ENCODE assay signal across 26 cellular contexts in the genomic region with DNA sequence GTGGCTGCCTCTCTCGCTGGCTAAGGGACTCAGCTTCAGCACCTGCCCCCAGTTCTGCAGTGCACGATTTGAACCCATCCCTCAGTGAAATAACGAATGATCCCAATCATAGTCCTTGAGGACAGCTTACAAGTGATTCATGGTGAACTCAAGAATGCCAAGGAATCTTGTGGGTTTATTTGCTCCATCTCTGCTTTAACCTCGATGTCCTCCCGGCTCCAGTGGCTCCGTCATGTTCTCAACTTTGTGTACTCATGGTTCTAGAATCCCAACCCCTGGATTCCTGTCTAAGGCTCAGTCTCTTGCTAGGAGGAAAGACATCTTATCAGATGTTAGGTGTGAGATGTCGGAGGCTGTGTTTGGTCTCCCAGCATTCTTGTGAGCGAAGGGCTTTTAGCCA. TPM values are rescaled to one million over a fixed set of nuclear protein-coding genes. Genes with fewer than 3 reads are reported as not detected.
DNase-seq lines count a peak whose midpoint lies in the region; ATAC-seq and TF ChIP-seq lines count a peak whose summit lies in the region.
"Had no signal": no experiment of that assay in that cellular context is flagged by ENCODE, and none has a peak within 500 bp of the region (broad histone marks: within the 10 kb centered on the region; RNA-seq: fewer than 3 reads in every experiment).

No MANE protein-coding gene starts in this region.

- peak overlapping the region; percentile 6 for H3K27ac Mint-ChIP-seq in stimulated activated effector memory CD8-positive, alpha-beta T cell treated with anti-CD3 and anti-CD28 coated beads, Interleukin-12 subunit alpha, Interleukin-12 subunit beta, amount 100 ng/mL, for 72 hours
- H3K27ac Mint-ChIP-seq: activated CD4-positive, alpha-beta T cell treated with anti-CD3 and anti-CD28 coated beads, Interleukin-2, amount 10 ng/mL, durations not matched to agents 7 days and 5 days; activated naive CD8-positive, alpha-beta T cell treated with anti-CD3 and anti-CD28 coated beads, Interleukin-2, amount 50 U/mL, for 24 hours; activated T-helper 2 cell treated with anti-CD3 and anti-CD28 coated beads, Interferon-gamma antibody, Interleukin-2, Interleukin-4, amounts not matched to agents 10 μg/mL and 5 μg/mL and 100 μg/mL, durations not matched to agents 14 hours and 24 hours and 36 hours; dendritic cell treated with granulocyte-macrophage colony-stimulating factor and Interleukin-4, amounts not matched to agents 40 ng/mL and 50 ng/mL, for 4 days; nephron progenitor cell; progenitor cell of endocrine pancreas; stimulated activated naive CD8-positive, alpha-beta T cell treated with anti-CD3 and anti-CD28 coated beads, Interleukin-15, Interleukin-2, amounts not matched to agents 100 ng/mL and 50 ng/mL, for 24 hours; T-cell had no signal

- no TSS peak for BruUV-seq in PC-3 (replicated peaks; lab: Mats Ljungman, UMichigan)

- H3K4me1 ChIP-seq in PC-3 (ENCODE audit: insufficient read depth, low read length) (peaks cover 22% of the 10 kb centered on the region), fibroblast of lung (ENCODE audit: control insufficient read depth, extremely low read depth, insufficient read depth, low read length) (peaks cover 13% of the 10 kb centered on the region), left lung (peaks cover 4 to 24% of the 10 kb centered on the region in 2 donors)
- H3K4me1 ChIP-seq: tibial artery had no signal

- H3K9ac ChIP-seq in PC-3 (ENCODE audit: low read length) = no peak overlapping the region
- no peak overlapping the region for H3K9ac ChIP-seq in fibroblast of lung (ENCODE audit: insufficient read depth, low read length)
- H3K9ac ChIP-seq: BLaER1 had no signal

- peaks cover 17% of the 10 kb centered on the region for H3K36me3 Mint-ChIP-seq in stimulated activated effector memory CD8-positive, alpha-beta T cell treated with anti-CD3 and anti-CD28 coated beads, Interleukin-12 subunit alpha, Interleukin-12 subunit beta, amount 100 ng/mL, for 72 hours
- H3K36me3 Mint-ChIP-seq: T-cell had no signal

- H3K9me3 ChIP-seq in PC-3 (ENCODE audit: low read length) (no peaks in the 10 kb centered on the region), fibroblast of lung (ENCODE audit: control insufficient read depth, insufficient read depth, low read depth, low read length) (no peaks in the 10 kb centered on the region), left lung (no peaks in the 10 kb centered on the region)
- H3K9me3 ChIP-seq: BLaER1, tibial artery had no signal

- DNase-seq in GM03348 (ENCODE audit: low spot score) (peak; percentile 64), PC-3 (no peak), fibroblast of lung (ENCODE audit: low read depth in 2 of 2) (peak; percentile 57 to 92), left lung (no peak), inferior parietal cortex (ENCODE audit: extremely low spot score) (no peak)
- no peak for DNase-seq in stimulated activated effector memory CD8-positive, alpha-beta T cell treated with anti-CD3 and anti-CD28 coated beads, Interleukin-12 subunit alpha, Interleukin-12 subunit beta, amount 100 ng/mL, for 72 hours (ENCODE audit: low spot score in 2 of 2)
- DNase-seq: activated CD4-positive, alpha-beta T cell treated with anti-CD3 and anti-CD28 coated beads, Interleukin-2, amount 10 ng/mL, durations not matched to agents 7 days and 5 days; activated CD8-positive, alpha-beta memory T cell treated with anti-CD3 and anti-CD28 coated beads, Interleukin-2, amount 50 U/mL, for 4 hours; activated naive CD8-positive, alpha-beta T cell treated with anti-CD3 and anti-CD28 coated beads, Interleukin-2, amount 50 U/mL, for 24 hours; Calu3; midbrain; NCI-H187; NCI-H82; nephron progenitor cell; SHP77 treated with DMSO at 0.1 percent for 48 hours; T-cell; tibial artery had no signal

- H3K4me2 ChIP-seq in PC-3 (ENCODE audit: low read length) (no peak overlapping the region), fibroblast of lung (ENCODE audit: extremely low read depth, insufficient read depth, low read length) (no peak overlapping the region)
- H3K4me2 ChIP-seq: BLaER1 had no signal

- no peaks in the 10 kb centered on the region for H4K20me1 ChIP-seq in PC-3 (ENCODE audit: low read length)
- H4K20me1 ChIP-seq in fibroblast of lung (ENCODE audit: control insufficient read depth, extremely low read depth, insufficient read depth, low read length) = no peaks in the 10 kb centered on the region
- H4K20me1 ChIP-seq: BLaER1 had no signal

- H3K79me2 ChIP-seq in PC-3 (ENCODE audit: low read length) (no peaks in the 10 kb centered on the region), fibroblast of lung (ENCODE audit: control insufficient read depth, insufficient read depth, low read length) (no peaks in the 10 kb centered on the region)

- H3K27me3 ChIP-seq in PC-3 (ENCODE audit: low read length) = no peaks in the 10 kb centered on the region
- no peaks in the 10 kb centered on the region for H3K27me3 ChIP-seq in fibroblast of lung (ENCODE audit: control insufficient read depth, insufficient read depth, low read length)
- peaks cover 0 to 30% of the 10 kb centered on the region in 2 donors for H3K27me3 ChIP-seq in left lung
- H3K27me3 ChIP-seq: BLaER1, cardiac muscle cell had no signal

- no peak overlapping the region for H3K27ac ChIP-seq in PC-3 (ENCODE audit: low read length)
- peak overlapping the region; percentile 35 for H3K27ac ChIP-seq in fibroblast of lung (ENCODE audit: insufficient read depth, low read length)
- no peak overlapping the region for H3K27ac ChIP-seq in left lung
- H3K27ac ChIP-seq: BLaER1, cardiac muscle cell, skin epidermis, tibial artery had no signal

- H3K9me3 Mint-ChIP-seq in stimulated activated effector memory CD8-positive, alpha-beta T cell treated with anti-CD3 and anti-CD28 coated beads, Interleukin-12 subunit alpha, Interleukin-12 subunit beta, amount 100 ng/mL, for 72 hours = no peaks in the 10 kb centered on the region
- H3K9me3 Mint-ChIP-seq: dendritic cell treated with granulocyte-macrophage colony-stimulating factor and Interleukin-4, amounts not matched to agents 40 ng/mL and 50 ng/mL, for 4 days; stimulated activated naive CD8-positive, alpha-beta T cell treated with anti-CD3 and anti-CD28 coated beads, Interleukin-15, Interleukin-2, amounts not matched to agents 100 ng/mL and 50 ng/mL, for 24 hours; T-cell had no signal

- POLR2A ChIA-PET in PC-3 (lab: Charles Lee; ENCODE audit: unreplicated experiment) = no interaction called here

- no peaks in the 10 kb centered on the region for H3K36me3 ChIP-seq in PC-3 (ENCODE audit: low read depth, low read length)
- H3K36me3 ChIP-seq in fibroblast of lung (ENCODE audit: control insufficient read depth, insufficient read depth, low read length) = no peaks in the 10 kb centered on the region
- no peaks in the 10 kb centered on the region for H3K36me3 ChIP-seq in left lung
- H3K36me3 ChIP-seq: BLaER1, cardiac muscle cell, tibial artery had no signal

- no peak for ATAC-seq in PC-3
- ATAC-seq in stimulated activated effector memory CD8-positive, alpha-beta T cell treated with anti-CD3 and anti-CD28 coated beads, Interleukin-12 subunit alpha, Interleukin-12 subunit beta, amount 100 ng/mL, for 72 hours = no peak
- no peak for ATAC-seq in HG02970 (IDR thresholded peaks at IDR 0.05; ENCODE audit: low FRiP score, unreplicated experiment)
- ATAC-seq in left lung = no peak
- ATAC-seq: activated naive CD8-positive, alpha-beta T cell treated with anti-CD3 and anti-CD28 coated beads, Interleukin-2, amount 50 U/mL, for 24 hours; T-cell had no signal

- no peak overlapping the region for H3K4me3 Mint-ChIP-seq in stimulated activated effector memory CD8-positive, alpha-beta T cell treated with anti-CD3 and anti-CD28 coated beads, Interleukin-12 subunit alpha, Interleukin-12 subunit beta, amount 100 ng/mL, for 72 hours
- H3K4me3 Mint-ChIP-seq: activated CD4-positive, alpha-beta T cell treated with anti-CD3 and anti-CD28 coated beads, Interleukin-2, amount 10 ng/mL, durations not matched to agents 7 days and 5 days; activated naive CD8-positive, alpha-beta T cell treated with anti-CD3 and anti-CD28 coated beads, Interleukin-2, amount 50 U/mL, for 24 hours; dendritic cell treated with granulocyte-macrophage colony-stimulating factor and Interleukin-4, amounts not matched to agents 40 ng/mL and 50 ng/mL, for 4 days; nephron progenitor cell; stimulated activated naive CD8-positive, alpha-beta T cell treated with anti-CD3 and anti-CD28 coated beads, Interleukin-15, Interleukin-2, amounts not matched to agents 100 ng/mL and 50 ng/mL, for 24 hours; T-cell had no signal

- H3K4me3 ChIP-seq in PC-3 (ENCODE audit: low read length) = no peak overlapping the region
- H3K4me3 ChIP-seq in fibroblast of lung (replicated peaks in 1 of 4; ENCODE audit: control extremely low read depth in 1 of 4, insufficient read depth in 1 of 4, low read depth in 3 of 4, low read length in 4 of 4) = no peak overlapping the region
- no peak overlapping the region for H3K4me3 ChIP-seq in left lung
- H3K4me3 ChIP-seq: BLaER1, cardiac muscle cell, skin epidermis, tibial artery had no signal

- TF ChIP-seq CTCF in PC-3 (conservative IDR thresholded peaks at IDR 0.05; ENCODE audit: low read depth, low read length) = no peak
- no peak for TF ChIP-seq CTCF in fibroblast of lung (conservative IDR thresholded peaks at IDR 0.05 in 1 of 2, IDR thresholded peaks at IDR 0.05 in 1 of 2; ENCODE audit: low read depth in 1 of 2, low read length in 2 of 2)
- no peak for TF ChIP-seq CTCF in left lung (IDR thresholded peaks at IDR 0.05)

- CTCF ChIA-PET in PC-3 (lab: Charles Lee) = no interaction called here

- H3F3A ChIP-seq in PC-3 (ENCODE audit: low read length, unreplicated experiment) = no peaks in the 10 kb centered on the region

- H2AFZ ChIP-seq in PC-3 (ENCODE audit: low read length) (peak overlapping the region; percentile 24; the same call in 1 of the 2 replicates), fibroblast of lung (ENCODE audit: low read length) (no peak overlapping the region)

- no peaks in the 10 kb centered on the region for H3K9me2 ChIP-seq in PC-3 (replicated peaks; ENCODE audit: low read length)

- intact Hi-C loops in PC-3 (cut with micrococcal nuclease) = loop anchor here (10.0 kb wide), 1 partner anchor 189 kb away; no protein-coding TSS in a partner anchor
- intact Hi-C loops in left lung (cut with DNase I) = no loop called here

- peaks cover 22% of the 10 kb centered on the region for H3K4me1 Mint-ChIP-seq in stimulated activated effector memory CD8-positive, alpha-beta T cell treated with anti-CD3 and anti-CD28 coated beads, Interleukin-12 subunit alpha, Interleukin-12 subunit beta, amount 100 ng/mL, for 72 hours
- H3K4me1 Mint-ChIP-seq: nephron progenitor cell had no signal

RNA-seq across cellular contexts. Expression of gene GTSF1L, which starts 29.0 kb away (rescaled TPM):
- 0.52 TPM in 1 of 2 replicates, not detected in the other for total RNA-seq in PC-3 (2014; rRNA removed)
- not detected in 2 replicates for total RNA-seq in fibroblast of lung
- not detected in 2 replicates for polyA plus RNA-seq in fibroblast of lung
- polyA plus RNA-seq in fibroblast of lung (2012) = not detected in 2 replicates
- polyA minus RNA-seq in fibroblast of lung (ENCODE audit: low replicate concordance) = not detected in 2 replicates
- total RNA-seq in left lung = not detected
- total RNA-seq: activated CD4-positive, alpha-beta T cell treated with anti-CD3 and anti-CD28 coated beads, Interleukin-2, amount 10 ng/mL, durations not matched to agents 7 days and 5 days; activated T-helper 2 cell treated with anti-CD3 and anti-CD28 coated beads, Interferon-gamma antibody, Interleukin-2, Interleukin-4, amounts not matched to agents 10 μg/mL and 5 μg/mL and 100 μg/mL, durations not matched to agents 14 hours and 24 hours and 36 hours; Calu3; cardiac muscle cell; endothelial cell of umbilical vein; progenitor cell of endocrine pancreas had no signal
- polyA plus RNA-seq: cardiac muscle cell, endothelial cell of umbilical vein had no signal

Comparison
In these comparisons a context has a peak if more than half of its experiments do, and no peak if none do; other contexts are left out.
1. DNase-seq: peak in GM03348 (single experiment) and fibroblast of lung (2 of 2); none in PC-3 (single experiment), stimulated activated effector memory CD8-positive, alpha-beta T cell treated with anti-CD3 and anti-CD28 coated beads, Interleukin-12 subunit alpha, Interleukin-12 subunit beta, amount 100 ng/mL, for 72 hours (0 of 2), left lung (0 of 2) and inferior parietal cortex (single experiment).